Comparison of ENCODE assay signal across 9 cellular contexts in genomic region chr22:30667092-30667485, GRCh38. TPM values are rescaled to one million over a fixed set of nuclear protein-coding genes. Genes with fewer than 3 reads are reported as not detected.
A peak's percentile ranks its signal among the peaks of the same experiment; 100 is the strongest.
DNase-seq lines count a peak whose midpoint lies in the region; ATAC-seq, FAIRE-seq and TF ChIP-seq lines count a peak whose summit lies in the region.
"Had no signal": no experiment of that assay in that cellular context is flagged by ENCODE, and none has a peak within 500 bp of the region (broad histone marks: within the 10 kb centered on the region; RNA-seq: fewer than 3 reads in every experiment).

No MANE protein-coding gene starts in this region.

- no peak overlapping the region for H4K5ac ChIP-seq in H1 (ENCODE audit: insufficient read length, low read depth, low read length)

- no peak overlapping the region for H4K91ac ChIP-seq in H1 (replicated peaks; ENCODE audit: insufficient read length, low read length)
- no peak overlapping the region for H4K91ac ChIP-seq in neuronal stem cell (ENCODE audit: low read depth, low read length, poor library complexity)

- WGBS in H1 (ENCODE audit: extremely low coverage in 1 of 2, insufficient coverage in 1 of 2, insufficient read length in 1 of 2, insufficient replicate concordance in 2 of 2, low coverage in 1 of 2, low lambda C conversion rate in 2 of 2, missing lambda C conversion rate in 1 of 2), 2 experiments, result 24% methylated on average over 17 of the region's 17 CpGs; no CpG with 5 or more reads in 1 of the 2 experiments
- WGBS in neuronal stem cell (ENCODE audit: extremely low coverage in 2 of 2, insufficient read length in 2 of 2, insufficient replicate concordance in 1 of 2), 2 donors, result no CpG with 5 or more reads among the region's 17 CpGs

- H3K4me3 ChIP-seq in PC-9 (peak overlapping the region; percentile 65), H1 (ENCODE audit: extremely low read depth in 1 of 4, insufficient read depth in 2 of 4, low read depth in 3 of 4, low read length in 4 of 4) (peak overlapping the region; percentile 41 to 87 (median 76)), neuronal stem cell (ENCODE audit: low read length in 2 of 2) (peak overlapping the region; percentile 77)

- no peak overlapping the region for H2BK12ac ChIP-seq in H1 (ENCODE audit: low read depth, low read length)
- no peak overlapping the region for H2BK12ac ChIP-seq in neuronal stem cell (ENCODE audit: low read length)

- no peak overlapping the region for H2BK15ac ChIP-seq in H1 (ENCODE audit: low read length)
- peak overlapping the region; percentile 20 for H2BK15ac ChIP-seq in neuronal stem cell (ENCODE audit: low read length)

- no peak for FAIRE-seq in H1 (lab: Jason Lieb, UNC)
- FAIRE-seq: TTC549 had no signal

- H4K8ac ChIP-seq in H1 (ENCODE audit: extremely low read depth, insufficient read depth, low read length) (0 out of 2 replicates have a peak overlapping the region, but pooled peaks have one; percentile 87), neuronal stem cell (ENCODE audit: low read depth, low read length) (no peak overlapping the region)

- H2BK20ac ChIP-seq in H1 (ENCODE audit: low read length), result no peak overlapping the region

- TF ChIP-seq EP300 in H1 (IDR thresholded peaks at IDR 0.05; ENCODE audit: borderline replicate concordance in 1 of 2, low read depth in 2 of 2, low read length in 2 of 2), result no peak

- H3K23ac ChIP-seq in H1 (ENCODE audit: insufficient read length) (no peak overlapping the region), neuronal stem cell (ENCODE audit: low read depth, low read length, poor library complexity) (no peak overlapping the region)

- no peaks in the 10 kb centered on the region for H3K36me3 ChIP-seq in PC-9 (ENCODE audit: low read depth)
- no peaks in the 10 kb centered on the region for H3K36me3 ChIP-seq in H1 (ENCODE audit: control insufficient read depth in 2 of 4, insufficient read depth in 4 of 4, low read length in 3 of 4)
- no peaks in the 10 kb centered on the region for H3K36me3 ChIP-seq in neuronal stem cell (replicated peaks in 1 of 2; ENCODE audit: control insufficient read depth in 2 of 2, insufficient read depth in 2 of 2, low read length in 2 of 2)

- BruUV-seq in PC-9 (replicated peaks; lab: Mats Ljungman, UMichigan), result no TSS peak

- TF ChIP-seq POLR2A in H1 (IDR thresholded peaks at IDR 0.05; ENCODE audit: control extremely low read depth in 1 of 2, low read depth in 2 of 2, low read length in 2 of 2), result no peak

- H3K79me2 ChIP-seq in PC-9 (ENCODE audit: low read depth), result no peaks in the 10 kb centered on the region
- no peaks in the 10 kb centered on the region for H3K79me2 ChIP-seq in H1 (ENCODE audit: control insufficient read depth in 1 of 2, insufficient read depth in 2 of 2, low read length in 2 of 2)

- H3K9ac ChIP-seq in H1 (replicated peaks in 1 of 4; ENCODE audit: extremely low read depth in 1 of 4, low read depth in 3 of 4, low read length in 3 of 4), result no peak overlapping the region; a peak in 1 of 7 replicates
- H3K9ac ChIP-seq in neuronal stem cell (ENCODE audit: low read depth, low read length, poor library complexity), result no peak overlapping the region

- peaks cover 14% of the 10 kb centered on the region for H3K4me1 ChIP-seq in PC-9 (replicated peaks; ENCODE audit: insufficient read depth)
- H3K4me1 ChIP-seq in H1 (replicated peaks in 1 of 4; ENCODE audit: control insufficient read depth in 3 of 4, insufficient read depth in 4 of 4, low read length in 3 of 4), result peaks cover 0 to 2% (median under 1%) of the 10 kb centered on the region in 4 experiments; a peak in 4 of 7 replicates
- H3K4me1 ChIP-seq in neuronal stem cell (ENCODE audit: control insufficient read depth in 2 of 2, insufficient read depth in 1 of 2, low read depth in 1 of 2, low read length in 2 of 2), result peaks cover 6 to 13% of the 10 kb centered on the region in 2 donors

- no peak overlapping the region for H2BK120ac ChIP-seq in H1 (replicated peaks; ENCODE audit: low read depth, low read length)
- H2BK120ac ChIP-seq in neuronal stem cell (ENCODE audit: low read depth, low read length), result no peak overlapping the region

- H3K18ac ChIP-seq in H1 (ENCODE audit: extremely low read depth, low read length) (no peak overlapping the region), neuronal stem cell (ENCODE audit: low read length) (peak overlapping the region; percentile 50)

- peak overlapping the region; percentile 79 for H3K4me2 ChIP-seq in PC-9
- peak overlapping the region; percentile 90 to 94 for H3K4me2 ChIP-seq in H1 (ENCODE audit: insufficient read depth in 1 of 2, low read depth in 2 of 2, low read length in 2 of 2)
- peak overlapping the region; percentile 92 for H3K4me2 ChIP-seq in neuronal stem cell (ENCODE audit: insufficient read depth, low read length, poor library complexity, severe bottlenecking)

- H2AFZ ChIP-seq in PC-9 (peak overlapping the region; percentile 91), H1 (ENCODE audit: low read length) (no peak overlapping the region), neuronal stem cell (ENCODE audit: low read length) (peak overlapping the region; percentile 100)

- H2AK5ac ChIP-seq in H1 (ENCODE audit: low read depth, low read length) (no peak overlapping the region), neuronal stem cell (ENCODE audit: low read depth, low read length) (no peak overlapping the region)

- POLR2A ChIA-PET in PC-9 (lab: Charles Lee; ENCODE audit: unreplicated experiment), result interaction anchor here (0.5 to 0.7 kb wide), 2 partner anchors 47 to 301 kb away, joined by 6 to 25 read pairs; no protein-coding TSS in a partner anchor
- POLR2A ChIA-PET in H1 (lab: Charles Lee; ENCODE audit: partially characterized antibody), result interaction anchor here (0.9 to 1.5 kb wide), 4 partner anchors 11 to 58 kb away, joined by 3 to 6 read pairs (median 3); no protein-coding TSS in a partner anchor

- H3K56ac ChIP-seq in H1 (replicated peaks; ENCODE audit: insufficient read length, low read depth, low read length), result no peak overlapping the region

- H2BK5ac ChIP-seq in H1 (ENCODE audit: low read depth, low read length) (no peak overlapping the region), neuronal stem cell (ENCODE audit: low read length) (no peak overlapping the region)

- H3K4ac ChIP-seq in H1 (replicated peaks; ENCODE audit: insufficient read length, low read depth, low read length), result no peak overlapping the region
- no peak overlapping the region for H3K4ac ChIP-seq in neuronal stem cell (ENCODE audit: low read length)

- intact Hi-C loops in PC-9 (cut with micrococcal nuclease; ENCODE audit: unreplicated experiment), result no loop called here

- H3K23me2 ChIP-seq in H1 (ENCODE audit: low read depth, low read length), result peaks cover 16% of the 10 kb centered on the region; the same call in 1 of the 2 replicates

- TF ChIP-seq CTCF in PC-9 (conservative IDR thresholded peaks at IDR 0.05) (no peak), H1 (IDR thresholded peaks at IDR 0.05; ENCODE audit: control extremely low read depth in 1 of 3, insufficient read depth in 1 of 3, low read depth in 1 of 3, low read length in 3 of 3) (no peak)

- no peaks in the 10 kb centered on the region for H4K20me1 ChIP-seq in PC-9 (ENCODE audit: insufficient read depth)
- no peaks in the 10 kb centered on the region for H4K20me1 ChIP-seq in H1 (replicated peaks in 1 of 2; ENCODE audit: control insufficient read depth in 1 of 2, insufficient read depth in 2 of 2, low read length in 2 of 2)

- H3K27me3 ChIP-seq in PC-9 (ENCODE audit: insufficient read depth, low read depth) (no peaks in the 10 kb centered on the region), H1 (replicated peaks in 1 of 4; ENCODE audit: control insufficient read depth in 3 of 4, extremely low read depth in 1 of 4, insufficient read depth in 3 of 4, low read length in 3 of 4) (peaks cover 0 to 13% (median 8%) of the 10 kb centered on the region in 4 experiments; a peak in 5 of 7 replicates), neuronal stem cell (ENCODE audit: control insufficient read depth in 3 of 3, insufficient read depth in 3 of 3, low read depth in 1 of 3, low read length in 3 of 3) (peaks cover 0 to 36% (median 8%) of the 10 kb centered on the region in 3 experiments)

- TF ChIP-seq RAD21 in H1 (IDR thresholded peaks at IDR 0.05 in 1 of 2, conservative IDR thresholded peaks at IDR 0.05 in 1 of 2; ENCODE audit: low read depth in 2 of 2, low read length in 2 of 2), result no peak

- no peaks in the 10 kb centered on the region for H3K9me3 ChIP-seq in PC-9 (ENCODE audit: insufficient read depth, low read depth)
- no peaks in the 10 kb centered on the region for H3K9me3 ChIP-seq in H1 (ENCODE audit: insufficient read depth in 2 of 2, low read depth in 1 of 2, low read length in 1 of 2)
- H3K9me3 ChIP-seq in neuronal stem cell (replicated peaks in 1 of 2; ENCODE audit: control insufficient read depth in 2 of 2, insufficient read depth in 1 of 2, low read depth in 1 of 2, low read length in 2 of 2), result no peaks in the 10 kb centered on the region

- no peaks in the 10 kb centered on the region for H3K79me1 ChIP-seq in H1 (ENCODE audit: low read depth, low read length)
- no peaks in the 10 kb centered on the region for H3K79me1 ChIP-seq in neuronal stem cell (ENCODE audit: low read depth, low read length)

- H3K14ac ChIP-seq in H1 (ENCODE audit: insufficient read length), result no peak overlapping the region
- no peak overlapping the region for H3K14ac ChIP-seq in neuronal stem cell (ENCODE audit: low read length)

- H3K27ac ChIP-seq in PC-9 (no peak overlapping the region), H1 (ENCODE audit: low read depth, low read length) (no peak overlapping the region), neuronal stem cell (replicated peaks; ENCODE audit: low read length) (peak overlapping the region; percentile 67)

- peak; percentile 1 for ATAC-seq in GM21447 (IDR thresholded peaks at IDR 0.05; ENCODE audit: unreplicated experiment)
- ATAC-seq in HG02763 (IDR thresholded peaks at IDR 0.05; ENCODE audit: unreplicated experiment), result no peak

- DNase-seq in PC-9 (no peak), H1 (ENCODE audit: low read depth in 1 of 2, low spot score in 2 of 2) (no peak), neuronal stem cell (ENCODE audit: low spot score) (no peak), NCI-H146 treated with DMSO at 0.1 percent for 48 hours (lab: John Stamatoyannopoulos, UW; ENCODE audit: unreplicated experiment) (no peak)
- DNase-seq in activated effector memory CD4-positive, alpha-beta T cell treated with anti-CD3 and anti-CD28 coated beads, Interleukin-2, amount 50 U/mL, for 16 hours, result no peak
- no peak for DNase-seq in effector CD4-positive, alpha-beta T cell

- CTCF ChIA-PET in PC-9 (lab: Charles Lee), result interaction anchor here (0.6 kb wide), 1 partner anchor 17 kb away, joined by 3 read pairs; no protein-coding TSS in a partner anchor
- CTCF ChIA-PET in H1 (lab: Charles Lee; ENCODE audit: partially characterized antibody), result interaction anchor here (1.3 to 4.7 kb wide), 9 partner anchors 9 to 88 kb away, joined by 3 to 26 read pairs (median 5); partner anchors contain the start of gene SLC35E4

- H3F3A ChIP-seq in PC-9 (ENCODE audit: insufficient read depth, low read depth), result peaks cover 4% of the 10 kb centered on the region; the same call in 1 of the 2 replicates

- no peaks in the 10 kb centered on the region for H3K9me2 ChIP-seq in PC-9 (ENCODE audit: insufficient read depth)

RNA-seq across cellular contexts. Expression of gene DUSP18, which starts 0.6 kb away (rescaled TPM):
- total RNA-seq in PC-9 (2021), result 9.9 and 11.0 TPM in 2 replicates
- 2.6 and 3.6 TPM in 2 replicates for total RNA-seq in H1 (2021; fragmentation: NEBNext Ultra II Directional; extraction: Animal tissue kit (Norgen Biotek cat#: 25700))
- polyA plus RNA-seq in H1 (2011; rRNA removed), result 7.3 and 8.3 TPM in 2 replicates
- 5.8 TPM for polyA plus RNA-seq in H1 (2011; cell fraction: cytosol; rRNA removed)
- polyA plus RNA-seq in H1 (2011; cell fraction: nucleus; rRNA removed), result 6.1 TPM
- 2.7 to 3.6 TPM (median 3.3 TPM) in 4 replicates for polyA plus RNA-seq in H1 (2012, experiment 1 of 2)
- polyA plus RNA-seq in H1 (2012, experiment 2 of 2), result 2.1 TPM
- polyA plus RNA-seq in H1 (2013, experiment 1 of 2), result 1.9 TPM
- 1.8 TPM for polyA plus RNA-seq in H1 (2013, experiment 2 of 2)
- polyA minus RNA-seq in H1 (2011; rRNA and poly(A)+ RNA removed), result 11.0 and 13.8 TPM in 2 replicates
- 5.0 TPM for polyA minus RNA-seq in H1 (2011; cell fraction: cytosol; rRNA and poly(A)+ RNA removed)
- 4.8 TPM for polyA minus RNA-seq in H1 (2011; cell fraction: nucleus; rRNA and poly(A)+ RNA removed)
- polyA plus RNA-seq in neuronal stem cell (2013, experiment 1 of 2), result 4.9 TPM
- 4.9 TPM for polyA plus RNA-seq in neuronal stem cell (2013, experiment 2 of 2)

RNA-seq across cellular contexts. Expression of gene OSBP2, which starts 27.6 kb away (rescaled TPM):
- 7.1 and 9.2 TPM in 2 replicates for total RNA-seq in PC-9 (2021)
- total RNA-seq in H1 (2021; fragmentation: NEBNext Ultra II Directional; extraction: Animal tissue kit (Norgen Biotek cat#: 25700)), result 3.4 and 3.7 TPM in 2 replicates
- 3.4 and 4.5 TPM in 2 replicates for polyA plus RNA-seq in H1 (2011; rRNA removed)
- polyA plus RNA-seq in H1 (2011; cell fraction: cytosol; rRNA removed), result 2.9 TPM
- 4.9 TPM for polyA plus RNA-seq in H1 (2011; cell fraction: nucleus; rRNA removed)
- 4.0 to 5.0 TPM (median 4.2 TPM) in 4 replicates for polyA plus RNA-seq in H1 (2012, experiment 1 of 2)
- polyA plus RNA-seq in H1 (2012, experiment 2 of 2), result 2.5 TPM
- 3.6 TPM for polyA plus RNA-seq in H1 (2013, experiment 1 of 2)
- 3.8 TPM for polyA plus RNA-seq in H1 (2013, experiment 2 of 2)
- 5.3 and 5.8 TPM in 2 replicates for polyA minus RNA-seq in H1 (2011; rRNA and poly(A)+ RNA removed)
- polyA minus RNA-seq in H1 (2011; cell fraction: cytosol; rRNA and poly(A)+ RNA removed), result 8.0 TPM
- 8.9 TPM for polyA minus RNA-seq in H1 (2011; cell fraction: nucleus; rRNA and poly(A)+ RNA removed)
- polyA plus RNA-seq in neuronal stem cell (2013, experiment 1 of 2), result 2.3 TPM
- polyA plus RNA-seq in neuronal stem cell (2013, experiment 2 of 2), result 2.1 TPM

RNA-seq across cellular contexts. Expression of gene SLC35E4, which starts 31.5 kb away (rescaled TPM):
- 4.7 and 6.4 TPM in 2 replicates for total RNA-seq in PC-9 (2021)
- total RNA-seq in H1 (2021; fragmentation: NEBNext Ultra II Directional; extraction: Animal tissue kit (Norgen Biotek cat#: 25700)), result 5.1 TPM in 2 replicates
- polyA plus RNA-seq in H1 (2011; rRNA removed), result 5.6 and 7.8 TPM in 2 replicates
- 4.9 TPM for polyA plus RNA-seq in H1 (2011; cell fraction: cytosol; rRNA removed)
- polyA plus RNA-seq in H1 (2011; cell fraction: nucleus; rRNA removed), result 5.3 TPM
- 3.1 to 5.1 TPM (median 3.9 TPM) in 4 replicates for polyA plus RNA-seq in H1 (2012, experiment 1 of 2)
- polyA plus RNA-seq in H1 (2012, experiment 2 of 2), result 5.2 TPM
- 6.0 TPM for polyA plus RNA-seq in H1 (2013, experiment 1 of 2)
- 6.0 TPM for polyA plus RNA-seq in H1 (2013, experiment 2 of 2)
- polyA minus RNA-seq in H1 (2011; rRNA and poly(A)+ RNA removed), result 2.8 and 3.0 TPM in 2 replicates
- 4.3 TPM for polyA minus RNA-seq in H1 (2011; cell fraction: cytosol; rRNA and poly(A)+ RNA removed)
- 5.8 TPM for polyA minus RNA-seq in H1 (2011; cell fraction: nucleus; rRNA and poly(A)+ RNA removed)
- 4.1 TPM for polyA plus RNA-seq in neuronal stem cell (2013, experiment 1 of 2)
- polyA plus RNA-seq in neuronal stem cell (2013, experiment 2 of 2), result 4.0 TPM
